In genomic region chr5:58901271-58901670, GRCh38 we compare ENCODE assay signal across 1 cellular context.
TF ChIP-seq lines count a peak whose summit lies in the region.

No MANE protein-coding gene starts in this region.

TF ChIP-seq in GM12878, 131 proteins besides CTCF, POLR2A, EP300 and RAD21:
- TF ChIP-seq GABPA (IDR thresholded peaks at IDR 0.05; ENCODE audit: low read depth) (no peak), NR2F1 (conservative IDR thresholded peaks at IDR 0.05) (0 out of 2 replicates have a peak, but pooled peaks have one; percentile 18)
